8 cellular contexts compared by ENCODE assay signal in genomic region chr15:72599855-72600464, GRCh38. TPM values are rescaled to one million over a fixed set of nuclear protein-coding genes. Genes with fewer than 3 reads are reported as not detected.
DNase-seq lines count a peak whose midpoint lies in the region; ATAC-seq and TF ChIP-seq lines count a peak whose summit lies in the region.

No MANE protein-coding gene starts in this region.

- no peaks in the 10 kb centered on the region for H3F3A ChIP-seq in DOHH2 (ENCODE audit: control insufficient read depth, insufficient read depth)

- no peaks in the 10 kb centered on the region for H3K9me2 ChIP-seq in DOHH2 (replicated peaks; ENCODE audit: control insufficient read depth, low read length)
- H3K9me2 ChIP-seq in hepatocyte (replicated peaks; ENCODE audit: insufficient read depth): no peaks in the 10 kb centered on the region

- no peaks in the 10 kb centered on the region for H3K79me2 ChIP-seq in DOHH2 (ENCODE audit: control insufficient read depth, low read length)
- H3K79me2 ChIP-seq in hepatocyte: no peaks in the 10 kb centered on the region

- TF ChIP-seq CTCF in AG04450 (IDR thresholded peaks at IDR 0.05; ENCODE audit: low read depth, low read length) (peak; percentile 74), DOHH2 (IDR thresholded peaks at IDR 0.05; ENCODE audit: low read depth, low read length, poor library complexity, severe bottlenecking) (peak; percentile 83), NB4 (IDR thresholded peaks at IDR 0.05; ENCODE audit: low read depth, low read length) (peak; percentile 48), hepatocyte (IDR thresholded peaks at IDR 0.05; ENCODE audit: poor library complexity) (peak; percentile 72), testis (IDR thresholded peaks at IDR 0.05) (peak; percentile 28 to 60 (median 56))

- intact Hi-C loops in testis (cut with DNase I; ENCODE audit: low total_unique reads) (no loop called here), aorta (cut with DNase I) (loop anchor here in 1 of 2 donors (10.0 kb wide), 1 partner anchor 75 kb away; no protein-coding TSS in a partner anchor)

- H4K20me1 ChIP-seq in DOHH2 (ENCODE audit: control insufficient read depth, insufficient read depth, low read depth, low read length) (no peaks in the 10 kb centered on the region), hepatocyte (ENCODE audit: insufficient read depth, poor library complexity, severe bottlenecking) (no peaks in the 10 kb centered on the region)

- H3K9me3 Mint-ChIP-seq in activated CD8-positive, alpha-beta T cell treated with anti-CD3 and anti-CD28 coated beads, Interleukin-2, amount 10 ng/mL, durations not matched to agents 7 days and 5 days (ENCODE audit: insufficient read depth): no peaks in the 10 kb centered on the region

- no peaks in the 10 kb centered on the region for H3K36me3 Mint-ChIP-seq in activated CD8-positive, alpha-beta T cell treated with anti-CD3 and anti-CD28 coated beads, Interleukin-2, amount 10 ng/mL, durations not matched to agents 7 days and 5 days (ENCODE audit: low read depth)

- H3K36me3 ChIP-seq in DOHH2 (ENCODE audit: control insufficient read depth, low read length): no peaks in the 10 kb centered on the region
- H3K36me3 ChIP-seq in hepatocyte (replicated peaks; ENCODE audit: insufficient read depth, low read depth): no peaks in the 10 kb centered on the region
- no peaks in the 10 kb centered on the region for H3K36me3 ChIP-seq in testis (ENCODE audit: low read depth, missing control alignments)
- H3K36me3 ChIP-seq in aorta (ENCODE audit: control insufficient read depth in 1 of 2, insufficient read depth in 2 of 2, low read length in 1 of 2): no peaks in the 10 kb centered on the region

- H3K27me3 Mint-ChIP-seq in activated CD8-positive, alpha-beta T cell treated with anti-CD3 and anti-CD28 coated beads, Interleukin-2, amount 10 ng/mL, durations not matched to agents 7 days and 5 days (ENCODE audit: low read depth): peaks cover 7% of the 10 kb centered on the region

- no peak overlapping the region for H3K27ac Mint-ChIP-seq in activated CD8-positive, alpha-beta T cell treated with anti-CD3 and anti-CD28 coated beads, Interleukin-2, amount 10 ng/mL, durations not matched to agents 7 days and 5 days

- H3K27ac ChIP-seq in AG04450 (ENCODE audit: low read depth, low read length) (no peak overlapping the region), DOHH2 (ENCODE audit: low read depth, low read length) (no peak overlapping the region), hepatocyte (no peak overlapping the region), testis (no peak overlapping the region), aorta (ENCODE audit: low read depth in 1 of 2, low read length in 2 of 2) (no peak overlapping the region)

- CTCF ChIA-PET in AG04450 (lab: Charles Lee): interaction anchor here (0.6 to 3.2 kb wide), 52 partner anchors 8 to 674 kb away, joined by 3 to 41 read pairs (median 4); partner anchors contain the start of gene HEXA
- CTCF ChIA-PET in activated CD8-positive, alpha-beta T cell treated with anti-CD3 and anti-CD28 coated beads, Interleukin-2, amount 10 ng/mL, durations not matched to agents 7 days and 5 days (lab: Charles Lee): interaction anchor here (0.6 to 3.6 kb wide), 34 partner anchors 8 to 689 kb away, joined by 3 to 29 read pairs (median 4); partner anchors contain the start of genes ADPGK, BBS4, HEXA and HIGD2B

- H3K4me3 Mint-ChIP-seq in activated CD8-positive, alpha-beta T cell treated with anti-CD3 and anti-CD28 coated beads, Interleukin-2, amount 10 ng/mL, durations not matched to agents 7 days and 5 days: no peak overlapping the region

- H3K4me3 ChIP-seq in AG04450 (ENCODE audit: low read depth, low read length): no peak overlapping the region
- no peak overlapping the region for H3K4me3 ChIP-seq in DOHH2 (ENCODE audit: low read length)
- no peak overlapping the region for H3K4me3 ChIP-seq in NB4 (ENCODE audit: low read depth, low read length)
- H3K4me3 ChIP-seq in hepatocyte: no peak overlapping the region
- no peak overlapping the region for H3K4me3 ChIP-seq in testis
- no peak overlapping the region for H3K4me3 ChIP-seq in aorta (ENCODE audit: low read length in 2 of 2)

- H3K27me3 ChIP-seq in AG04450 (ENCODE audit: control insufficient read depth, insufficient read depth, low read length) (no peaks in the 10 kb centered on the region), DOHH2 (ENCODE audit: control insufficient read depth, low read length) (0 out of 2 replicates have a peak, but pooled peaks cover 5% of the 10 kb centered on the region), hepatocyte (no peaks in the 10 kb centered on the region), testis (no peaks in the 10 kb centered on the region), aorta (ENCODE audit: control insufficient read depth in 1 of 2, insufficient read depth in 2 of 2, low read length in 1 of 2) (no peaks in the 10 kb centered on the region)

- peak; percentile 39 for DNase-seq in AG04450 (ENCODE audit: low read depth, low spot score)
- DNase-seq in NB4 (ENCODE audit: low read depth): peak; percentile 59
- peak; percentile 52 for DNase-seq in activated CD8-positive, alpha-beta T cell treated with anti-CD3 and anti-CD28 coated beads, Interleukin-2, amount 10 ng/mL, durations not matched to agents 7 days and 5 days
- DNase-seq in hepatocyte (ENCODE audit: low spot score): peak; percentile 63
- peak; percentile 42 for DNase-seq in testis
- no peak for DNase-seq in aorta

- no peaks in the 10 kb centered on the region for H3K9me3 ChIP-seq in AG04450 (ENCODE audit: control insufficient read depth, insufficient read depth, low read length)
- H3K9me3 ChIP-seq in DOHH2 (ENCODE audit: control insufficient read depth, insufficient read depth, low read length): no peaks in the 10 kb centered on the region
- no peaks in the 10 kb centered on the region for H3K9me3 ChIP-seq in hepatocyte (ENCODE audit: low read depth)
- H3K9me3 ChIP-seq in testis: no peaks in the 10 kb centered on the region
- H3K9me3 ChIP-seq in aorta (ENCODE audit: control insufficient read depth, low read length): no peaks in the 10 kb centered on the region

- H2AFZ ChIP-seq in hepatocyte: no peak overlapping the region

- WGBS in hepatocyte (ENCODE audit: low lambda C conversion rate, missing lambda C conversion rate): 42% methylated on average over 2 of the region's 2 CpGs
- 24 to 30% methylated on average over 2 of the region's 2 CpGs for WGBS in testis, 2 donors
- 4 to 6% methylated on average over 2 of the region's 2 CpGs for WGBS in aorta, 2 donors

- H3K4me1 ChIP-seq in DOHH2 (ENCODE audit: control insufficient read depth, low read length) (no peaks in the 10 kb centered on the region), hepatocyte (ENCODE audit: insufficient read depth) (no peaks in the 10 kb centered on the region), testis (no peaks in the 10 kb centered on the region), aorta (ENCODE audit: control insufficient read depth in 1 of 2, insufficient read depth in 2 of 2, low read length in 2 of 2) (no peaks in the 10 kb centered on the region)

- no peaks in the 10 kb centered on the region for H3K4me1 Mint-ChIP-seq in activated CD8-positive, alpha-beta T cell treated with anti-CD3 and anti-CD28 coated beads, Interleukin-2, amount 10 ng/mL, durations not matched to agents 7 days and 5 days (ENCODE audit: low read depth)

- TF ChIP-seq POLR2A in NB4 (IDR thresholded peaks at IDR 0.05; ENCODE audit: extremely low read depth, insufficient read length): no peak
- TF ChIP-seq POLR2A in testis (IDR thresholded peaks at IDR 0.05): no peak

- no peak overlapping the region for H3K4me2 ChIP-seq in DOHH2 (ENCODE audit: low read length)
- H3K4me2 ChIP-seq in hepatocyte: no peak overlapping the region

- ATAC-seq in activated CD8-positive, alpha-beta T cell treated with anti-CD3 and anti-CD28 coated beads, Interleukin-2, amount 10 ng/mL, durations not matched to agents 7 days and 5 days: peak; percentile 49
- no peak for ATAC-seq in aorta (ENCODE audit: low FRiP score)
- ATAC-seq in HG02973 (IDR thresholded peaks at IDR 0.05; ENCODE audit: unreplicated experiment): no peak

- POLR2A ChIA-PET in AG04450 (lab: Yijun Ruan, JAX): no interaction called here
- POLR2A ChIA-PET in activated CD8-positive, alpha-beta T cell treated with anti-CD3 and anti-CD28 coated beads, Interleukin-2, amount 10 ng/mL, durations not matched to agents 7 days and 5 days (lab: Charles Lee): interaction anchor here (0.9 to 1.1 kb wide), 2 partner anchors 29 to 126 kb away, joined by 3 read pairs; no protein-coding TSS in a partner anchor

RNA-seq across cellular contexts. Expression of gene GOLGA6B, which starts 54.5 kb away (rescaled TPM):
- polyA plus RNA-seq in AG04450 (2011; rRNA removed) (not detected in 2 replicates), hepatocyte (not detected in 2 replicates), testis (ENCODE audit: insufficient read depth, low read depth, low replicate concordance) (8.6 TPM), aorta (not detected)
- polyA minus RNA-seq in AG04450 (2011; rRNA and poly(A)+ RNA removed): not detected in 2 replicates
- total RNA-seq in activated CD8-positive, alpha-beta T cell treated with anti-CD3 and anti-CD28 coated beads, Interleukin-2, amount 10 ng/mL, durations not matched to agents 7 days and 5 days: not detected
- total RNA-seq in hepatocyte (0.08 TPM in 1 of 2 replicates, not detected in the other), testis (10 to 100 TPM in 1 of 2 donors, 1 to 10 TPM in 1; 7.4 to 18.0 TPM), aorta (not detected)

Comparison
In these comparisons a context has a peak if more than half of its experiments do, and no peak if none do; other contexts are left out.
1. DNase-seq: peak in AG04450 (single experiment), NB4 (single experiment), activated CD8-positive, alpha-beta T cell treated with anti-CD3 and anti-CD28 coated beads, Interleukin-2, amount 10 ng/mL, durations not matched to agents 7 days and 5 days (single experiment), hepatocyte (single experiment) and testis (single experiment); none in aorta (0 of 2).
2. Peak in every context shown above with its lines, with median percentiles within 50 percentile points of each other: CTCF ChIP-seq.